Comparison of ENCODE assay signal across 14 cellular contexts in genomic region chr1:39683591-39684312, GRCh38. TPM values are rescaled to one million over a fixed set of nuclear protein-coding genes. Genes with fewer than 3 reads are reported as not detected.
A peak's percentile ranks its signal among the peaks of the same experiment; 100 is the strongest.
DNase-seq lines count a peak whose midpoint lies in the region; ATAC-seq and TF ChIP-seq lines count a peak whose summit lies in the region.
"Had no signal": no experiment of that assay in that cellular context is flagged by ENCODE, and none has a peak within 500 bp of the region (broad histone marks: within the 10 kb centered on the region; RNA-seq: fewer than 3 reads in every experiment).

No MANE protein-coding gene starts in this region.

- H3K23ac ChIP-seq in H9 (ENCODE audit: insufficient read length, low read depth, low read length) = no peak overlapping the region

- H3K4me3 Mint-ChIP-seq in H9 = no peak overlapping the region
- H3K4me3 Mint-ChIP-seq in activated CD8-positive, alpha-beta T cell treated with anti-CD3 and anti-CD28 coated beads for 36 hours = no peak overlapping the region
- H3K4me3 Mint-ChIP-seq in stimulated activated naive B cell treated with anti-CD40 and anti-IgM and Interleukin-4, amounts not matched to agents 10 μg/mL and 1 μg/mL and 100 μg/mL, for 72 hours = no peak overlapping the region

- POLR2A ChIA-PET in activated CD8-positive, alpha-beta T cell treated with anti-CD3 and anti-CD28 coated beads for 36 hours (lab: Charles Lee) = interaction anchor here (1.1 to 1.7 kb wide), 3 partner anchors 10 to 55 kb away, joined by 4 read pairs; partner anchors contain the start of gene PPIE

- CTCF ChIA-PET in activated CD8-positive, alpha-beta T cell treated with anti-CD3 and anti-CD28 coated beads for 36 hours (lab: Charles Lee) = interaction anchor here (0.7 to 1.9 kb wide), 6 partner anchors 9 to 36 kb away, joined by 3 to 5 read pairs (median 4); partner anchors contain the start of gene NT5C1A

- no peaks in the 10 kb centered on the region for H4K20me1 ChIP-seq in H9 (ENCODE audit: control insufficient read depth, insufficient read depth, insufficient read length)

- H4K91ac ChIP-seq in H9 (ENCODE audit: insufficient read length, low read depth, low read length) = no peak overlapping the region

- no peak overlapping the region for H2BK120ac ChIP-seq in H9 (ENCODE audit: low read depth, low read length, poor library complexity, severe bottlenecking)

- H3K27ac ChIP-seq in H9 (ENCODE audit: insufficient read length, low read depth, low read length) = no peak overlapping the region
- H3K27ac ChIP-seq: colonic mucosa, gastrocnemius medialis, parathyroid adenoma had no signal

- H2BK12ac ChIP-seq in H9 (ENCODE audit: insufficient read length, low read depth, low read length) = no peak overlapping the region

- H2BK5ac ChIP-seq in H9 (ENCODE audit: insufficient read length, low read length) = no peak overlapping the region

- intact Hi-C loops in activated CD8-positive, alpha-beta T cell treated with anti-CD3 and anti-CD28 coated beads for 36 hours (cut with micrococcal nuclease) = no loop called here
- intact Hi-C loops in sciatic nerve (cut with DNase I) = no loop called here

- H2BK15ac ChIP-seq in H9 (ENCODE audit: low read depth, low read length) = no peak overlapping the region; the same call in 1 of the 2 replicates

- no peaks in the 10 kb centered on the region for H3K4me1 Mint-ChIP-seq in H9
- peaks cover 16% of the 10 kb centered on the region for H3K4me1 Mint-ChIP-seq in activated CD8-positive, alpha-beta T cell treated with anti-CD3 and anti-CD28 coated beads for 36 hours (ENCODE audit: low read depth)
- peaks cover 3 to 8% of the 10 kb centered on the region in 2 donors for H3K4me1 Mint-ChIP-seq in stimulated activated naive B cell treated with anti-CD40 and anti-IgM and Interleukin-4, amounts not matched to agents 10 μg/mL and 1 μg/mL and 100 μg/mL, for 72 hours

- H3K4me1 ChIP-seq in H9 (ENCODE audit: insufficient read depth, low read length) = no peaks in the 10 kb centered on the region
- H3K4me1 ChIP-seq: colonic mucosa, gastrocnemius medialis, parathyroid adenoma had no signal

- no CpG with 5 or more reads among the region's 62 CpGs for WGBS in H9 (ENCODE audit: extremely low coverage, insufficient read length, low lambda C conversion rate)

- no peak overlapping the region for H3K18ac ChIP-seq in H9 (ENCODE audit: insufficient read length, low read depth, low read length)

- H3K79me1 ChIP-seq in H9 (ENCODE audit: insufficient read depth, low read depth, low read length, poor library complexity, severe bottlenecking) = no peaks in the 10 kb centered on the region

- no peak for TF ChIP-seq CTCF in H9 (conservative IDR thresholded peaks at IDR 0.05)
- no peak for TF ChIP-seq CTCF in activated CD8-positive, alpha-beta T cell treated with anti-CD3 and anti-CD28 coated beads for 36 hours (IDR thresholded peaks at IDR 0.05)

- peaks cover 87% of the 10 kb centered on the region for H3K27me3 ChIP-seq in H9 (ENCODE audit: insufficient read depth, low read length)

- H3K4me2 ChIP-seq in H9 (ENCODE audit: insufficient read depth, insufficient read length, low read length) = no peak overlapping the region

- H4K5ac ChIP-seq in H9 (ENCODE audit: insufficient read length, low read depth, low read length) = no peak overlapping the region

- H3T11ph ChIP-seq in H9 (ENCODE audit: low read length) = no peak overlapping the region

- H3K14ac ChIP-seq in H9 (ENCODE audit: insufficient read depth, low read length) = no peak overlapping the region

- no peaks in the 10 kb centered on the region for H3K79me2 ChIP-seq in H9 (ENCODE audit: insufficient read depth, low read length)
- H3K79me2 ChIP-seq: parathyroid adenoma had no signal

- no peak overlapping the region for H3K9ac ChIP-seq in H9 (ENCODE audit: extremely low read depth, insufficient read length, low read length)
- H3K9ac ChIP-seq: parathyroid adenoma had no signal

- H2BK20ac ChIP-seq in H9 (ENCODE audit: low read depth, low read length, poor library complexity, severe bottlenecking) = no peak overlapping the region

- H3K23me2 ChIP-seq in H9 (ENCODE audit: insufficient read length, low read depth, low read length, poor library complexity, severe bottlenecking) = no peaks in the 10 kb centered on the region

- peaks cover 99% of the 10 kb centered on the region for H3K27me3 Mint-ChIP-seq in H9 (ENCODE audit: low read depth)
- H3K27me3 Mint-ChIP-seq in activated CD8-positive, alpha-beta T cell treated with anti-CD3 and anti-CD28 coated beads for 36 hours = peaks cover 21% of the 10 kb centered on the region
- peaks cover 57 to 90% of the 10 kb centered on the region in 2 donors for H3K27me3 Mint-ChIP-seq in stimulated activated naive B cell treated with anti-CD40 and anti-IgM and Interleukin-4, amounts not matched to agents 10 μg/mL and 1 μg/mL and 100 μg/mL, for 72 hours

- H3K56ac ChIP-seq in H9 (ENCODE audit: insufficient read length, low read depth, low read length) = no peak overlapping the region

- H2AFZ ChIP-seq in H9 (ENCODE audit: low read length) = no peak overlapping the region
- H2AFZ ChIP-seq: parathyroid adenoma had no signal

- H3K9me3 Mint-ChIP-seq in H9 = peaks cover 0 to 2% of the 10 kb centered on the region in 2 experiments; a peak in 3 of 5 replicates
- no peaks in the 10 kb centered on the region for H3K9me3 Mint-ChIP-seq in activated CD8-positive, alpha-beta T cell treated with anti-CD3 and anti-CD28 coated beads for 36 hours
- H3K9me3 Mint-ChIP-seq in stimulated activated naive B cell treated with anti-CD40 and anti-IgM and Interleukin-4, amounts not matched to agents 10 μg/mL and 1 μg/mL and 100 μg/mL, for 72 hours = peaks cover 0 to 3% of the 10 kb centered on the region in 2 donors

- no peak overlapping the region for H2AK5ac ChIP-seq in H9 (ENCODE audit: insufficient read length, low read length)

- H3K9me3 ChIP-seq in H9 (ENCODE audit: control insufficient read depth, low read depth, low read length) = no peaks in the 10 kb centered on the region
- H3K9me3 ChIP-seq: colonic mucosa, gastrocnemius medialis had no signal

- no peak overlapping the region for H4K8ac ChIP-seq in H9 (replicated peaks; ENCODE audit: insufficient read length, low read depth, low read length)

- DNase-seq in H9 (peak; percentile 50), sciatic nerve (ENCODE audit: low spot score) (no peak), NCI-H128 (lab: John Stamatoyannopoulos, UW; ENCODE audit: unreplicated experiment) (no peak), NCI-H2171 treated with DMSO at 0.1 percent for 48 hours (lab: John Stamatoyannopoulos, UW) (no peak), RPMI8226 (no peak)
- peak; percentile 52 for DNase-seq in activated CD8-positive, alpha-beta T cell treated with anti-CD3 and anti-CD28 coated beads for 36 hours
- peak; percentile 33 for DNase-seq in effector CD8-positive, alpha-beta T cell (lab: John Stamatoyannopoulos, UW)
- no peak for DNase-seq in stimulated activated naive B cell treated with anti-CD40 and anti-IgM and Interleukin-4, amounts not matched to agents 10 μg/mL and 1 μg/mL and 100 μg/mL, for 72 hours
- DNase-seq: colonic mucosa, gastrocnemius medialis, NCI-H1092 treated with DMSO at 0.1 percent for 48 hours, NCI-H82 had no signal

- peak; percentile 61 for ATAC-seq in activated CD8-positive, alpha-beta T cell treated with anti-CD3 and anti-CD28 coated beads for 36 hours
- ATAC-seq in sciatic nerve = peak; percentile 41
- ATAC-seq in stimulated activated naive B cell treated with anti-CD40 and anti-IgM and Interleukin-4, amounts not matched to agents 10 μg/mL and 1 μg/mL and 100 μg/mL, for 72 hours (replicated peaks) = no peak
- ATAC-seq: gastrocnemius medialis, left lobe of liver had no signal

- no peaks in the 10 kb centered on the region for H3K36me3 Mint-ChIP-seq in H9 (ENCODE audit: insufficient read depth in 1 of 3, low read depth in 3 of 3)
- H3K36me3 Mint-ChIP-seq in activated CD8-positive, alpha-beta T cell treated with anti-CD3 and anti-CD28 coated beads for 36 hours (ENCODE audit: low read depth) = no peaks in the 10 kb centered on the region
- peaks cover 3 to 5% of the 10 kb centered on the region in 2 donors for H3K36me3 Mint-ChIP-seq in stimulated activated naive B cell treated with anti-CD40 and anti-IgM and Interleukin-4, amounts not matched to agents 10 μg/mL and 1 μg/mL and 100 μg/mL, for 72 hours

- no peak overlapping the region for H3K4ac ChIP-seq in H9 (ENCODE audit: low read depth, low read length)

- no peak overlapping the region for H3K27ac Mint-ChIP-seq in H9
- H3K27ac Mint-ChIP-seq in activated CD8-positive, alpha-beta T cell treated with anti-CD3 and anti-CD28 coated beads for 36 hours = no peak overlapping the region
- H3K27ac Mint-ChIP-seq in stimulated activated naive B cell treated with anti-CD40 and anti-IgM and Interleukin-4, amounts not matched to agents 10 μg/mL and 1 μg/mL and 100 μg/mL, for 72 hours = no peak overlapping the region

RNA-seq across cellular contexts. Expression of gene HPCAL4, which starts 7.5 kb away (rescaled TPM):
- total RNA-seq in H9 (2021) = 0.15 TPM in 2 replicates
- 1 to 10 TPM; 2.8 to 3.0 TPM for total RNA-seq in activated CD8-positive, alpha-beta T cell treated with anti-CD3 and anti-CD28 coated beads for 36 hours
- not detected for total RNA-seq in sciatic nerve

RNA-seq across cellular contexts. Expression of gene NT5C1A, which starts 11.8 kb away (rescaled TPM):
- total RNA-seq in H9 (2021) = not detected in 2 replicates
- total RNA-seq in activated CD8-positive, alpha-beta T cell treated with anti-CD3 and anti-CD28 coated beads for 36 hours = under 1 TPM in 1 of 2 experiments, not detected in 1; 0.25 TPM
- total RNA-seq in sciatic nerve = 1.4 TPM
- total RNA-seq: colonic mucosa, left lobe of liver had no signal

RNA-seq across cellular contexts. Expression of gene HEYL, which starts 44.3 kb away (rescaled TPM):
- total RNA-seq in H9 (2021) (1.8 and 1.9 TPM in 2 replicates), sciatic nerve (10.6 TPM)
- under 1 TPM in 1 of 2 experiments, not detected in 1; 0.07 TPM for total RNA-seq in activated CD8-positive, alpha-beta T cell treated with anti-CD3 and anti-CD28 coated beads for 36 hours

RNA-seq across cellular contexts. Expression of gene PPIE, which starts 54.9 kb away (rescaled TPM):
- total RNA-seq in H9 (2021) = 36.3 and 38.8 TPM in 2 replicates
- 10 to 100 TPM; 71.7 to 74.7 TPM for total RNA-seq in activated CD8-positive, alpha-beta T cell treated with anti-CD3 and anti-CD28 coated beads for 36 hours
- 41.5 TPM for total RNA-seq in sciatic nerve

Comparison
In these comparisons a context has a peak if more than half of its experiments do, and no peak if none do; other contexts are left out.
1. DNase-seq: peak in H9 (single experiment), activated CD8-positive, alpha-beta T cell treated with anti-CD3 and anti-CD28 coated beads for 36 hours (single experiment) and effector CD8-positive, alpha-beta T cell (single experiment); none in sciatic nerve (single experiment), stimulated activated naive B cell treated with anti-CD40 and anti-IgM and Interleukin-4, amounts not matched to agents 10 μg/mL and 1 μg/mL and 100 μg/mL, for 72 hours (single experiment), NCI-H128 (single experiment), NCI-H2171 treated with DMSO at 0.1 percent for 48 hours (single experiment) and RPMI8226 (single experiment).
2. ATAC-seq: peak in activated CD8-positive, alpha-beta T cell treated with anti-CD3 and anti-CD28 coated beads for 36 hours (single experiment) and sciatic nerve (single experiment); none in stimulated activated naive B cell treated with anti-CD40 and anti-IgM and Interleukin-4, amounts not matched to agents 10 μg/mL and 1 μg/mL and 100 μg/mL, for 72 hours (0 of 2).